In genomic region chr17:40648326-40648968, GRCh38 we compare ENCODE assay signal across 1 cellular context.
TF ChIP-seq lines count a peak whose summit lies in the region.

No MANE protein-coding gene starts in this region.

TF ChIP-seq in HepG2, 621 proteins besides CTCF, POLR2A, EP300 and RAD21 (continued from another document and continues in another):
- TF ChIP-seq, protein P1, sequence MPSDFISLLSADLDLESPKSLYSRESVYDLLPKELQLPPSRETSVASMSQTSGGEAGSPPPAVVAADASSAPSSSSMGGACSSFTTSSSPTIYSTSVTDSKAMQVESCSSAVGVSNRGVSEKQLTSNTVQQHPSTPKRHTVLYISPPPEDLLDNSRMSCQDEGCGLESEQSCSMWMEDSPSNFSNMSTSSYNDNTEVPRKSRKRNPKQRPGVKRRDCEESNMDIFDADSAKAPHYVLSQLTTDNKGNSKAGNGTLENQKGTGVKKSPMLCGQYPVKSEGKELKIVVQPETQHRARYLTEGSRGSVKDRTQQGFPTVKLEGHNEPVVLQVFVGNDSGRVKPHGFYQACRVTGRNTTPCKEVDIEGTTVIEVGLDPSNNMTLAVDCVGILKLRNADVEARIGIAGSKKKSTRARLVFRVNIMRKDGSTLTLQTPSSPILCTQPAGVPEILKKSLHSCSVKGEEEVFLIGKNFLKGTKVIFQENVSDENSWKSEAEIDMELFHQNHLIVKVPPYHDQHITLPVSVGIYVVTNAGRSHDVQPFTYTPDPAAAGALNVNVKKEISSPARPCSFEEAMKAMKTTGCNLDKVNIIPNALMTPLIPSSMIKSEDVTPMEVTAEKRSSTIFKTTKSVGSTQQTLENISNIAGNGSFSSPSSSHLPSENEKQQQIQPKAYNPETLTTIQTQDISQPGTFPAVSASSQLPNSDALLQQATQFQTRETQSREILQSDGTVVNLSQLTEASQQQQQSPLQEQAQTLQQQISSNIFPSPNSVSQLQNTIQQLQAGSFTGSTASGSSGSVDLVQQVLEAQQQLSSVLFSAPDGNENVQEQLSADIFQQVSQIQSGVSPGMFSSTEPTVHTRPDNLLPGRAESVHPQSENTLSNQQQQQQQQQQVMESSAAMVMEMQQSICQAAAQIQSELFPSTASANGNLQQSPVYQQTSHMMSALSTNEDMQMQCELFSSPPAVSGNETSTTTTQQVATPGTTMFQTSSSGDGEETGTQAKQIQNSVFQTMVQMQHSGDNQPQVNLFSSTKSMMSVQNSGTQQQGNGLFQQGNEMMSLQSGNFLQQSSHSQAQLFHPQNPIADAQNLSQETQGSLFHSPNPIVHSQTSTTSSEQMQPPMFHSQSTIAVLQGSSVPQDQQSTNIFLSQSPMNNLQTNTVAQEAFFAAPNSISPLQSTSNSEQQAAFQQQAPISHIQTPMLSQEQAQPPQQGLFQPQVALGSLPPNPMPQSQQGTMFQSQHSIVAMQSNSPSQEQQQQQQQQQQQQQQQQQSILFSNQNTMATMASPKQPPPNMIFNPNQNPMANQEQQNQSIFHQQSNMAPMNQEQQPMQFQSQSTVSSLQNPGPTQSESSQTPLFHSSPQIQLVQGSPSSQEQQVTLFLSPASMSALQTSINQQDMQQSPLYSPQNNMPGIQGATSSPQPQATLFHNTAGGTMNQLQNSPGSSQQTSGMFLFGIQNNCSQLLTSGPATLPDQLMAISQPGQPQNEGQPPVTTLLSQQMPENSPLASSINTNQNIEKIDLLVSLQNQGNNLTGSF (CRISPR knock-in tag; IDR thresholded peaks at IDR 0.05), result no peak; the same call in 1 of the 2 replicates
- TF ChIP-seq, protein P2, sequence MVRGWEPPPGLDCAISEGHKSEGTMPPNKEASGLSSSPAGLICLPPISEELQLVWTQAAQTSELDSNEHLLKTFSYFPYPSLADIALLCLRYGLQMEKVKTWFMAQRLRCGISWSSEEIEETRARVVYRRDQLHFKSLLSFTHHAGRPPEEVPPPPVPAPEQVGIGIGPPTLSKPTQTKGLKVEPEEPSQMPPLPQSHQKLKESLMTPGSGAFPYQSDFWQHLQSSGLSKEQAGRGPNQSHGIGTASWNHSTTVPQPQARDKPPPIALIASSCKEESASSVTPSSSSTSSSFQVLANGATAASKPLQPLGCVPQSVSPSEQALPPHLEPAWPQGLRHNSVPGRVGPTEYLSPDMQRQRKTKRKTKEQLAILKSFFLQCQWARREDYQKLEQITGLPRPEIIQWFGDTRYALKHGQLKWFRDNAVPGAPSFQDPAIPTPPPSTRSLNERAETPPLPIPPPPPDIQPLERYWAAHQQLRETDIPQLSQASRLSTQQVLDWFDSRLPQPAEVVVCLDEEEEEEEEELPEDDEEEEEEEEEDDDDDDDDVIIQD (CRISPR knock-in tag; IDR thresholded peaks at IDR 0.05; ENCODE audit: low read depth), result no peak; the same call in 1 of the 2 replicates
- TF ChIP-seq ZNF18 (CRISPR knock-in tag; IDR thresholded peaks at IDR 0.05; ENCODE audit: insufficient replicate concordance) (no peak), ZBTB3 (CRISPR knock-in tag; IDR thresholded peaks at IDR 0.05; ENCODE audit: borderline replicate concordance, low read depth) (no peak), RARA (CRISPR knock-in tag; IDR thresholded peaks at IDR 0.05) (0 out of 2 replicates have a peak, but pooled peaks have one; percentile 1), ZNF773 (CRISPR knock-in tag; IDR thresholded peaks at IDR 0.05; ENCODE audit: borderline replicate concordance) (no peak), RERE (CRISPR knock-in tag; IDR thresholded peaks at IDR 0.05; ENCODE audit: low read depth) (no peak), ZNF101 (CRISPR knock-in tag; IDR thresholded peaks at IDR 0.05; ENCODE audit: borderline replicate concordance, low read depth) (no peak), KLF12 (CRISPR knock-in tag; IDR thresholded peaks at IDR 0.05; ENCODE audit: borderline replicate concordance) (no peak; the same call in 1 of the 2 replicates), EED (CRISPR knock-in tag; IDR thresholded peaks at IDR 0.05) (no peak; the same call in 1 of the 2 replicates), TEF (CRISPR knock-in tag; IDR thresholded peaks at IDR 0.05) (no peak), CCAR2 (optimal IDR thresholded peaks at IDR 0.05; ENCODE audit: low read depth, low read length) (no peak), ZNF547 (CRISPR knock-in tag; IDR thresholded peaks at IDR 0.05) (no peak), ZNF274 (CRISPR knock-in tag; IDR thresholded peaks at IDR 0.05) (no peak), NR1H2 (CRISPR knock-in tag; IDR thresholded peaks at IDR 0.05; ENCODE audit: borderline replicate concordance, low read depth) (no peak), MTA1 (CRISPR knock-in tag; IDR thresholded peaks at IDR 0.05; ENCODE audit: borderline replicate concordance) (no peak), SRY (CRISPR knock-in tag; IDR thresholded peaks at IDR 0.05) (0 out of 2 replicates have a peak, but pooled peaks have one; percentile 29), TRAFD1 (CRISPR knock-in tag; IDR thresholded peaks at IDR 0.05; ENCODE audit: borderline replicate concordance) (no peak), ZSCAN20 (CRISPR knock-in tag; IDR thresholded peaks at IDR 0.05; ENCODE audit: borderline replicate concordance) (no peak), NFE2L1 (CRISPR knock-in tag; IDR thresholded peaks at IDR 0.05; ENCODE audit: borderline replicate concordance) (no peak), FOXA1 (IDR thresholded peaks at IDR 0.05) (no peak), FOXA1 (CRISPR knock-in tag; IDR thresholded peaks at IDR 0.05) (no peak), BORCS8-MEF2B (CRISPR knock-in tag; IDR thresholded peaks at IDR 0.05) (peak; percentile 30), ZNF558 (CRISPR knock-in tag; IDR thresholded peaks at IDR 0.05; ENCODE audit: borderline replicate concordance) (no peak), THAP9 (CRISPR knock-in tag; IDR thresholded peaks at IDR 0.05; ENCODE audit: borderline replicate concordance) (peak; percentile 68), SNAI1 (CRISPR knock-in tag; IDR thresholded peaks at IDR 0.05; ENCODE audit: borderline replicate concordance) (no peak), ZKSCAN1 (IDR thresholded peaks at IDR 0.05; ENCODE audit: low read length) (no peak)
- TF ChIP-seq, protein P3, sequence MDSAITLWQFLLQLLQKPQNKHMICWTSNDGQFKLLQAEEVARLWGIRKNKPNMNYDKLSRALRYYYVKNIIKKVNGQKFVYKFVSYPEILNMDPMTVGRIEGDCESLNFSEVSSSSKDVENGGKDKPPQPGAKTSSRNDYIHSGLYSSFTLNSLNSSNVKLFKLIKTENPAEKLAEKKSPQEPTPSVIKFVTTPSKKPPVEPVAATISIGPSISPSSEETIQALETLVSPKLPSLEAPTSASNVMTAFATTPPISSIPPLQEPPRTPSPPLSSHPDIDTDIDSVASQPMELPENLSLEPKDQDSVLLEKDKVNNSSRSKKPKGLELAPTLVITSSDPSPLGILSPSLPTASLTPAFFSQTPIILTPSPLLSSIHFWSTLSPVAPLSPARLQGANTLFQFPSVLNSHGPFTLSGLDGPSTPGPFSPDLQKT (CRISPR knock-in tag; IDR thresholded peaks at IDR 0.05; ENCODE audit: borderline replicate concordance), result no peak
- TF ChIP-seq, protein P4, sequence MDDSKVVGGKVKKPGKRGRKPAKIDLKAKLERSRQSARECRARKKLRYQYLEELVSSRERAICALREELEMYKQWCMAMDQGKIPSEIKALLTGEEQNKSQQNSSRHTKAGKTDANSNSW (CRISPR knock-in tag; IDR thresholded peaks at IDR 0.05; ENCODE audit: borderline replicate concordance), result 0 out of 2 replicates have a peak, but pooled peaks have one; percentile 16
- TF ChIP-seq, protein P5, sequence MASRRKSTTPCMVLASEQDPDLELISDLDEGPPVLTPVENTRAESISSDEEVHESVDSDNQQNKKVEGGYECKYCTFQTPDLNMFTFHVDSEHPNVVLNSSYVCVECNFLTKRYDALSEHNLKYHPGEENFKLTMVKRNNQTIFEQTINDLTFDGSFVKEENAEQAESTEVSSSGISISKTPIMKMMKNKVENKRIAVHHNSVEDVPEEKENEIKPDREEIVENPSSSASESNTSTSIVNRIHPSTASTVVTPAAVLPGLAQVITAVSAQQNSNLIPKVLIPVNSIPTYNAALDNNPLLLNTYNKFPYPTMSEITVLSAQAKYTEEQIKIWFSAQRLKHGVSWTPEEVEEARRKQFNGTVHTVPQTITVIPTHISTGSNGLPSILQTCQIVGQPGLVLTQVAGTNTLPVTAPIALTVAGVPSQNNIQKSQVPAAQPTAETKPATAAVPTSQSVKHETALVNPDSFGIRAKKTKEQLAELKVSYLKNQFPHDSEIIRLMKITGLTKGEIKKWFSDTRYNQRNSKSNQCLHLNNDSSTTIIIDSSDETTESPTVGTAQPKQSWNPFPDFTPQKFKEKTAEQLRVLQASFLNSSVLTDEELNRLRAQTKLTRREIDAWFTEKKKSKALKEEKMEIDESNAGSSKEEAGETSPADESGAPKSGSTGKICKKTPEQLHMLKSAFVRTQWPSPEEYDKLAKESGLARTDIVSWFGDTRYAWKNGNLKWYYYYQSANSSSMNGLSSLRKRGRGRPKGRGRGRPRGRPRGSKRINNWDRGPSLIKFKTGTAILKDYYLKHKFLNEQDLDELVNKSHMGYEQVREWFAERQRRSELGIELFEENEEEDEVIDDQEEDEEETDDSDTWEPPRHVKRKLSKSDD (CRISPR knock-in tag; IDR thresholded peaks at IDR 0.05; ENCODE audit: low read depth), result 0 out of 2 replicates have a peak, but pooled peaks have one; percentile 11
